11 cellular contexts compared by ENCODE assay signal in genomic region chr1:225657462-225657989, GRCh38. TPM values are rescaled to one million over a fixed set of nuclear protein-coding genes. Genes with fewer than 3 reads are reported as not detected.
A peak's percentile ranks its signal among the peaks of the same experiment; 100 is the strongest.
DNase-seq lines count a peak whose midpoint lies in the region; ATAC-seq and TF ChIP-seq lines count a peak whose summit lies in the region.
"Had no signal": no experiment of that assay in that cellular context is flagged by ENCODE, and none has a peak within 500 bp of the region (broad histone marks: within the 10 kb centered on the region; RNA-seq: fewer than 3 reads in every experiment).

No MANE protein-coding gene starts in this region.

- H4K20me1 ChIP-seq in PC-9 (ENCODE audit: insufficient read depth) = no peaks in the 10 kb centered on the region
- H4K20me1 ChIP-seq in H9 (ENCODE audit: control insufficient read depth, insufficient read depth, insufficient read length) = no peaks in the 10 kb centered on the region

- no peak overlapping the region for H3K23ac ChIP-seq in H9 (ENCODE audit: insufficient read length, low read depth, low read length)

- H3K4me2 ChIP-seq in PC-9 (peak overlapping the region; percentile 60), H9 (ENCODE audit: insufficient read depth, insufficient read length, low read length) (no peak overlapping the region)

- H3K9me3 ChIP-seq in PC-9 (ENCODE audit: insufficient read depth, low read depth) (no peaks in the 10 kb centered on the region), esophagus (ENCODE audit: control insufficient read depth in 2 of 2, insufficient read depth in 1 of 2, low read depth in 1 of 2, low read length in 1 of 2) (no peaks in the 10 kb centered on the region), prostate gland (no peaks in the 10 kb centered on the region), H9 (ENCODE audit: control insufficient read depth, low read depth, low read length) (no peaks in the 10 kb centered on the region)
- H3K9me3 ChIP-seq: tibial nerve had no signal

- no peak for ATAC-seq in left colon

- peaks cover 55% of the 10 kb centered on the region for H3K4me1 ChIP-seq in PC-9 (replicated peaks; ENCODE audit: insufficient read depth)
- H3K4me1 ChIP-seq in esophagus (ENCODE audit: control insufficient read depth in 2 of 2, insufficient read depth in 2 of 2, low read length in 1 of 2) = peaks cover 0 to 3% of the 10 kb centered on the region in 2 donors
- H3K4me1 ChIP-seq in prostate gland (replicated peaks) = no peaks in the 10 kb centered on the region
- no peaks in the 10 kb centered on the region for H3K4me1 ChIP-seq in H9 (ENCODE audit: insufficient read depth, low read length)

- H3F3A ChIP-seq in PC-9 (ENCODE audit: insufficient read depth, low read depth) = peaks cover 47% of the 10 kb centered on the region

- H3K4me3 Mint-ChIP-seq in Calu3 (ENCODE audit: low read depth, unreplicated experiment) = no peak overlapping the region
- no peak overlapping the region for H3K4me3 Mint-ChIP-seq in H9
- H3K4me3 Mint-ChIP-seq: activated CD4-positive, alpha-beta T cell treated with anti-CD3 and anti-CD28 coated beads, Interleukin-2, amount 10 ng/mL, durations not matched to agents 7 days and 5 days had no signal

- H3K27ac Mint-ChIP-seq in Calu3 (ENCODE audit: unreplicated experiment) (peak overlapping the region; percentile 36), H9 (no peak overlapping the region)
- H3K27ac Mint-ChIP-seq: activated CD4-positive, alpha-beta T cell treated with anti-CD3 and anti-CD28 coated beads, Interleukin-2, amount 10 ng/mL, durations not matched to agents 7 days and 5 days had no signal

- H2BK12ac ChIP-seq in H9 (ENCODE audit: insufficient read length, low read depth, low read length) = no peak overlapping the region

- no peak overlapping the region for H2AK5ac ChIP-seq in H9 (ENCODE audit: insufficient read length, low read length)

- H3K27me3 Mint-ChIP-seq in Calu3 (ENCODE audit: unreplicated experiment) (no peaks in the 10 kb centered on the region), H9 (ENCODE audit: low read depth) (no peaks in the 10 kb centered on the region; the same call in 1 of the 2 replicates)

- H4K5ac ChIP-seq in H9 (ENCODE audit: insufficient read length, low read depth, low read length) = no peak overlapping the region

- POLR2A ChIA-PET in PC-9 (lab: Charles Lee; ENCODE audit: unreplicated experiment) = interaction anchor here (0.6 kb wide), 3 partner anchors 38 to 122 kb away, joined by 4 to 17 read pairs (median 5); no protein-coding TSS in a partner anchor

- CTCF ChIA-PET in Calu3 (lab: Charles Lee) = no interaction called here
- CTCF ChIA-PET in PC-9 (lab: Charles Lee) = no interaction called here

- no peak overlapping the region for H3K4me3 ChIP-seq in PC-9
- H3K4me3 ChIP-seq in esophagus (ENCODE audit: low read depth in 1 of 2, low read length in 2 of 2) = no peak overlapping the region
- H3K4me3 ChIP-seq in prostate gland = no peak overlapping the region
- H3K4me3 ChIP-seq: tibial nerve had no signal

- H3K36me3 ChIP-seq in PC-9 (ENCODE audit: low read depth) (no peaks in the 10 kb centered on the region), esophagus (ENCODE audit: control insufficient read depth in 2 of 2, insufficient read depth in 2 of 2, low read length in 1 of 2) (no peaks in the 10 kb centered on the region), prostate gland (no peaks in the 10 kb centered on the region)
- H3K36me3 ChIP-seq: tibial nerve had no signal

- H3K27me3 ChIP-seq in PC-9 (ENCODE audit: insufficient read depth, low read depth) (no peaks in the 10 kb centered on the region), esophagus (ENCODE audit: control insufficient read depth in 1 of 2, insufficient read depth in 2 of 2, low read length in 2 of 2) (no peaks in the 10 kb centered on the region), prostate gland (replicated peaks; ENCODE audit: insufficient read depth) (no peaks in the 10 kb centered on the region), H9 (ENCODE audit: insufficient read depth, low read length) (no peaks in the 10 kb centered on the region)
- H3K27me3 ChIP-seq: tibial nerve had no signal

- peaks cover 20% of the 10 kb centered on the region for H3K36me3 Mint-ChIP-seq in Calu3 (ENCODE audit: insufficient read depth, unreplicated experiment)
- H3K36me3 Mint-ChIP-seq in H9 (ENCODE audit: insufficient read depth in 1 of 3, low read depth in 3 of 3) = no peaks in the 10 kb centered on the region

- WGBS in esophagus, 2 donors = 76 to 78% methylated on average over 7 of the region's 7 CpGs
- 49% methylated on average over 7 of the region's 7 CpGs for whole genome bisulfite sequencing in prostate gland
- no CpG with 5 or more reads among the region's 7 CpGs for WGBS in H9 (ENCODE audit: extremely low coverage, insufficient read length, low lambda C conversion rate)

- H2BK5ac ChIP-seq in H9 (ENCODE audit: insufficient read length, low read length) = no peak overlapping the region

- H3K4ac ChIP-seq in H9 (ENCODE audit: low read depth, low read length) = no peak overlapping the region

- intact Hi-C loops in Calu3 (cut with micrococcal nuclease; ENCODE audit: unreplicated experiment) (loop anchor here (5.0 to 10.0 kb wide), 2 partner anchors 35 to 173 kb away; no protein-coding TSS in a partner anchor), PC-9 (cut with micrococcal nuclease; ENCODE audit: unreplicated experiment) (loop anchor here (5.0 kb wide), 1 partner anchor 220 kb away; no protein-coding TSS in a partner anchor), prostate gland (cut with DNase I) (no loop called here), left colon (cut with DNase I, micrococcal nuclease) (loop anchor here in 1 of 2 donors (10.0 kb wide), 1 partner anchor 173 kb away; no protein-coding TSS in a partner anchor)

- TF ChIP-seq CTCF in Calu3 (IDR thresholded peaks at IDR 0.05; ENCODE audit: unreplicated experiment) (no peak), PC-9 (conservative IDR thresholded peaks at IDR 0.05) (no peak), prostate gland (IDR thresholded peaks at IDR 0.05) (no peak), H9 (conservative IDR thresholded peaks at IDR 0.05) (no peak)

- no peak for TF ChIP-seq POLR2A in prostate gland (IDR thresholded peaks at IDR 0.05)

- no peak overlapping the region for H2BK20ac ChIP-seq in H9 (ENCODE audit: low read depth, low read length, poor library complexity, severe bottlenecking)

- H3K9me3 Mint-ChIP-seq in Calu3 (ENCODE audit: low read depth, unreplicated experiment) (no peaks in the 10 kb centered on the region), H9 (no peaks in the 10 kb centered on the region)
- H3K9me3 Mint-ChIP-seq: activated CD4-positive, alpha-beta T cell treated with anti-CD3 and anti-CD28 coated beads, Interleukin-2, amount 10 ng/mL, durations not matched to agents 7 days and 5 days had no signal

- H3K79me2 ChIP-seq in PC-9 (ENCODE audit: low read depth) = peaks cover 2% of the 10 kb centered on the region
- H3K79me2 ChIP-seq in H9 (ENCODE audit: insufficient read depth, low read length) = no peaks in the 10 kb centered on the region

- no peak overlapping the region for H3K14ac ChIP-seq in H9 (ENCODE audit: insufficient read depth, low read length)

- no peaks in the 10 kb centered on the region for H3K79me1 ChIP-seq in H9 (ENCODE audit: insufficient read depth, low read depth, low read length, poor library complexity, severe bottlenecking)

- H3K9me2 ChIP-seq in PC-9 (ENCODE audit: insufficient read depth) = no peaks in the 10 kb centered on the region

- H3K56ac ChIP-seq in H9 (ENCODE audit: insufficient read length, low read depth, low read length) = no peak overlapping the region

- no peak overlapping the region for H4K91ac ChIP-seq in H9 (ENCODE audit: insufficient read length, low read depth, low read length)

- no peak overlapping the region for H3K18ac ChIP-seq in H9 (ENCODE audit: insufficient read length, low read depth, low read length)

- H2AFZ ChIP-seq in PC-9 (no peak overlapping the region), H9 (ENCODE audit: low read length) (no peak overlapping the region)

- BruUV-seq in Calu3 (replicated peaks; lab: Mats Ljungman, UMichigan) (no TSS peak), PC-9 (replicated peaks; lab: Mats Ljungman, UMichigan) (no TSS peak)

- H3T11ph ChIP-seq in H9 (ENCODE audit: low read length) = no peak overlapping the region

- no peak overlapping the region for H2BK120ac ChIP-seq in H9 (ENCODE audit: low read depth, low read length, poor library complexity, severe bottlenecking)

- H3K27ac ChIP-seq in PC-9 (peak overlapping the region; percentile 89), esophagus (ENCODE audit: low read depth in 2 of 2, low read length in 1 of 2) (peak overlapping the region; percentile 31 to 61), prostate gland (peak overlapping the region; percentile 42 to 96), H9 (ENCODE audit: insufficient read length, low read depth, low read length) (no peak overlapping the region)

- no peak overlapping the region for H4K8ac ChIP-seq in H9 (replicated peaks; ENCODE audit: insufficient read length, low read depth, low read length)

- H2BK15ac ChIP-seq in H9 (ENCODE audit: low read depth, low read length) = no peak overlapping the region

- no peaks in the 10 kb centered on the region for H3K23me2 ChIP-seq in H9 (ENCODE audit: insufficient read length, low read depth, low read length, poor library complexity, severe bottlenecking)

- H3K9ac ChIP-seq in H9 (ENCODE audit: extremely low read depth, insufficient read length, low read length) = no peak overlapping the region

- H3K4me1 Mint-ChIP-seq in Calu3 (ENCODE audit: low read depth, unreplicated experiment) = peaks cover 38% of the 10 kb centered on the region
- peaks cover 14 to 17% of the 10 kb centered on the region in 2 experiments for H3K4me1 Mint-ChIP-seq in H9

- DNase-seq in Calu3 = peak; percentile 5
- DNase-seq in PC-9 = peak; percentile 50 to 82
- DNase-seq in prostate gland (ENCODE audit: low spot score) = peak; percentile 71
- no peak for DNase-seq in SKM-1 (lab: John Stamatoyannopoulos, UW; ENCODE audit: unreplicated experiment)
- DNase-seq in mucosa of gallbladder (ENCODE audit: low spot score) = no peak
- DNase-seq in left colon = no peak
- DNase-seq in H9 = no peak
- DNase-seq: activated CD4-positive, alpha-beta T cell treated with anti-CD3 and anti-CD28 coated beads, Interleukin-2, amount 10 ng/mL, durations not matched to agents 7 days and 5 days; NCI-H526 treated with DMSO at 0.1 percent for 48 hours had no signal

RNA-seq across cellular contexts. Expression of gene ENAH, which starts 4.6 kb away (rescaled TPM):
- total RNA-seq in Calu3 (2022) (92.6 and 103 TPM in 2 replicates), PC-9 (2021) (118 and 167 TPM in 2 replicates), prostate gland (10 to 100 TPM; 36.4 to 93.6 TPM), mucosa of gallbladder (258 TPM), left colon (10 to 100 TPM; 29.7 to 43.3 TPM), H9 (2021) (284 and 285 TPM in 2 replicates)
- polyA plus RNA-seq in esophagus = 1 to 10 TPM; 6.7 to 6.9 TPM
- total RNA-seq: activated CD4-positive, alpha-beta T cell treated with anti-CD3 and anti-CD28 coated beads, Interleukin-2, amount 10 ng/mL, durations not matched to agents 7 days and 5 days had no signal

Comparison
In these comparisons a context has a peak if more than half of its experiments do, and no peak if none do; other contexts are left out.
1. DNase-seq: peak in Calu3 (single experiment), PC-9 (2 of 2) and prostate gland (single experiment); none in SKM-1 (single experiment), mucosa of gallbladder (single experiment), left colon (0 of 2) and H9 (single experiment).